In genomic region chr12:8475508-8475907, GRCh38 we compare ENCODE assay signal across 16 cellular contexts. TPM values are rescaled to one million over a fixed set of nuclear protein-coding genes. Genes with fewer than 3 reads are reported as not detected.
DNase-seq lines count a peak whose midpoint lies in the region; ATAC-seq and TF ChIP-seq lines count a peak whose summit lies in the region.
"Had no signal": no experiment of that assay in that cellular context is flagged by ENCODE, and none has a peak within 500 bp of the region (broad histone marks: within the 10 kb centered on the region; RNA-seq: fewer than 3 reads in every experiment).

No MANE protein-coding gene starts in this region.

- H3K4me1 ChIP-seq in HUES64 (ENCODE audit: insufficient read depth, low read length) (peaks cover 20% of the 10 kb centered on the region), hepatocyte (ENCODE audit: insufficient read depth) (no peaks in the 10 kb centered on the region), iPS-20b (ENCODE audit: insufficient read depth, low read length) (peaks cover 20% of the 10 kb centered on the region)
- H3K4me1 ChIP-seq: BLaER1 had no signal

- H3K9me3 ChIP-seq in HUES64 (ENCODE audit: insufficient read depth, low read depth, low read length), result no peaks in the 10 kb centered on the region
- H3K9me3 ChIP-seq in hepatocyte (ENCODE audit: low read depth), result no peaks in the 10 kb centered on the region
- H3K9me3 ChIP-seq in iPS-20b (ENCODE audit: insufficient read depth, low read depth, low read length), result no peaks in the 10 kb centered on the region
- H3K9me3 ChIP-seq: BLaER1 had no signal

- DNase-seq in hepatocyte (ENCODE audit: low spot score) (no peak), A172 (ENCODE audit: low spot score) (no peak)
- DNase-seq: AML-193; CD4-positive, CD25-positive, alpha-beta regulatory T cell; DMS53; GF-D8; IMR-90; KBM-7 had no signal

- H3K4me3 ChIP-seq in HUES64 (ENCODE audit: low read length), result no peak overlapping the region
- no peak overlapping the region for H3K4me3 ChIP-seq in hepatocyte
- H3K4me3 ChIP-seq in iPS-20b (ENCODE audit: low read length), result peak overlapping the region; percentile 42; the same call in 1 of the 2 replicates
- H3K4me3 ChIP-seq: BLaER1 had no signal

- no peaks in the 10 kb centered on the region for H3K79me2 ChIP-seq in hepatocyte

- no peak overlapping the region; the same call in 1 of the 2 replicates for H3K9ac ChIP-seq in HUES64 (ENCODE audit: low read depth, low read length)
- peak overlapping the region; percentile 54; the same call in 1 of the 2 replicates for H3K9ac ChIP-seq in iPS-20b (ENCODE audit: low read depth, low read length)
- H3K9ac ChIP-seq: BLaER1 had no signal

- H2AFZ ChIP-seq in hepatocyte, result no peak overlapping the region

- no peak overlapping the region for H3K4me2 ChIP-seq in hepatocyte
- H3K4me2 ChIP-seq: BLaER1 had no signal

- H3K36me3 ChIP-seq in HUES64 (ENCODE audit: insufficient read depth, low read length) (no peaks in the 10 kb centered on the region), hepatocyte (replicated peaks; ENCODE audit: insufficient read depth, low read depth) (no peaks in the 10 kb centered on the region), iPS-20b (ENCODE audit: insufficient read depth, low read depth, low read length) (no peaks in the 10 kb centered on the region)
- H3K36me3 ChIP-seq: BLaER1 had no signal

- ATAC-seq in GM18858 (IDR thresholded peaks at IDR 0.05; ENCODE audit: unreplicated experiment) (no peak), GM19397 (IDR thresholded peaks at IDR 0.05; ENCODE audit: unreplicated experiment) (no peak)
- ATAC-seq: HCT116 had no signal

- no peaks in the 10 kb centered on the region for H3K9me2 ChIP-seq in hepatocyte (replicated peaks; ENCODE audit: insufficient read depth)

- TF ChIP-seq CTCF in hepatocyte (IDR thresholded peaks at IDR 0.05; ENCODE audit: poor library complexity), result no peak

- H3K27ac ChIP-seq in HUES64 (ENCODE audit: low read depth, low read length) (peak overlapping the region; percentile 60; the same call in 1 of the 2 replicates), hepatocyte (peak overlapping the region; percentile 25), iPS-20b (ENCODE audit: low read length) (peak overlapping the region; percentile 48)
- H3K27ac ChIP-seq: BLaER1 had no signal

- H4K20me1 ChIP-seq in hepatocyte (ENCODE audit: insufficient read depth, poor library complexity, severe bottlenecking), result no peaks in the 10 kb centered on the region
- H4K20me1 ChIP-seq: BLaER1 had no signal

- no peaks in the 10 kb centered on the region for H3K27me3 ChIP-seq in HUES64 (ENCODE audit: insufficient read depth, low read length)
- no peaks in the 10 kb centered on the region for H3K27me3 ChIP-seq in hepatocyte
- no peaks in the 10 kb centered on the region for H3K27me3 ChIP-seq in iPS-20b (ENCODE audit: insufficient read depth, low read length)
- H3K27me3 ChIP-seq: BLaER1 had no signal

RNA-seq across cellular contexts. Expression of gene CLEC6A, which starts 19.7 kb away (rescaled TPM):
- not detected for polyA plus RNA-seq in HUES64 (2013, experiment 1 of 2)
- not detected for polyA plus RNA-seq in HUES64 (2013, experiment 2 of 2)
- total RNA-seq in hepatocyte, result not detected in 2 replicates
- not detected in 2 replicates for polyA plus RNA-seq in hepatocyte
- total RNA-seq in A172 (2014; rRNA removed; shearing (Covaris generic)), result not detected in 2 replicates
- total RNA-seq: A673; CD4-positive, CD25-positive, alpha-beta regulatory T cell; H4; IMR-90 had no signal
- polyA plus RNA-seq: CD4-positive, CD25-positive, alpha-beta regulatory T cell; IMR-90 had no signal

RNA-seq across cellular contexts. Expression of gene CLEC4D, which starts 37.8 kb away (rescaled TPM):
- 0.25 TPM for polyA plus RNA-seq in HUES64 (2013, experiment 1 of 2)
- 0.25 TPM for polyA plus RNA-seq in HUES64 (2013, experiment 2 of 2)
- 0.10 TPM in 1 of 2 replicates, not detected in the other for total RNA-seq in hepatocyte
- polyA plus RNA-seq in hepatocyte, result not detected in 2 replicates
- not detected in 2 replicates for total RNA-seq in A172 (2014; rRNA removed; shearing (Covaris generic))
- total RNA-seq: A673; CD4-positive, CD25-positive, alpha-beta regulatory T cell; H4; IMR-90 had no signal
- polyA plus RNA-seq: CD4-positive, CD25-positive, alpha-beta regulatory T cell; IMR-90 had no signal
